In genomic region chr1:59871746-59872145, GRCh38 we compare ENCODE assay signal across 6 cellular contexts. TPM values are rescaled to one million over a fixed set of nuclear protein-coding genes. Genes with fewer than 3 reads are reported as not detected.
"Had no signal": no experiment of that assay in that cellular context is flagged by ENCODE, and none has a peak within 500 bp of the region (broad histone marks: within the 10 kb centered on the region; RNA-seq: fewer than 3 reads in every experiment).

No MANE protein-coding gene starts in this region.

- H3K4me3 ChIP-seq: GM23338, K562 had no signal

- DNase-seq: H9, HCEC 1CT, IMR-90 had no signal

- H3K4me1 Mint-ChIP-seq: GM23338, H9 had no signal

- H3K27ac Mint-ChIP-seq: GM23338, H9 had no signal

- H2AFZ ChIP-seq: GM23338 had no signal

- H3K4me3 Mint-ChIP-seq: GM23338, H9 had no signal

- H3K4me2 ChIP-seq: GM23338 had no signal

- H3K9me3 Mint-ChIP-seq: GM23338, H9 had no signal

RNA-seq across cellular contexts. Expression of gene CYP2J2, which starts 54.8 kb away (rescaled TPM):
- total RNA-seq: HT-29, K562 had no signal
- polyA plus RNA-seq: IMR-90, K562 had no signal

RNA-seq across cellular contexts. Expression of gene HOOK1, which starts 57.0 kb away (rescaled TPM):
- total RNA-seq: IMR-90 had no signal
- polyA plus RNA-seq: IMR-90, K562 had no signal
